ENCODE assay signal across 26 cellular contexts in genomic region chr16:7871371-7871770, GRCh38.
"Had no signal": no experiment of that assay in that cellular context is flagged by ENCODE, and none has a peak within 500 bp of the region (broad histone marks: within the 10 kb centered on the region; RNA-seq: fewer than 3 reads in every experiment).

No MANE protein-coding gene starts in this region.

- H3K27me3 ChIP-seq: colonic mucosa, esophagus muscularis mucosa, esophagus squamous epithelium, foreskin keratinocyte, gastrocnemius medialis, gastroesophageal sphincter had no signal

- FAIRE-seq: colon, endometrium, endothelial cell of umbilical vein, frontal cortex had no signal

- DNase-seq: colonic mucosa; cortex of kidney; dermis blood vessel endothelial cell; dorsolateral prefrontal cortex; effector CD4-positive, alpha-beta T cell; effector CD8-positive, alpha-beta T cell; effector memory CD4-positive, alpha-beta T cell; effector memory CD8-positive, alpha-beta T cell; endodermal cell; erythroblast; esophagus squamous epithelium; foreskin fibroblast; foreskin keratinocyte; foreskin melanocyte; gastrocnemius medialis; glutamatergic neuron; head of caudate nucleus had no signal

- H3K27ac ChIP-seq: colonic mucosa, coronary artery, dorsolateral prefrontal cortex, epithelial cell of prostate, esophagus muscularis mucosa, esophagus squamous epithelium, foreskin keratinocyte, gastrocnemius medialis, gastroesophageal sphincter had no signal

- H3K36me3 ChIP-seq: colonic mucosa, esophagus muscularis mucosa, esophagus squamous epithelium, gastrocnemius medialis, gastroesophageal sphincter had no signal

- ATAC-seq: effector memory CD8-positive, alpha-beta T cell; esophagus mucosa; foreskin keratinocyte; gastrocnemius medialis; gastroesophageal sphincter had no signal

- H3K4me3 ChIP-seq: colonic mucosa, coronary artery, dorsolateral prefrontal cortex, esophagus muscularis mucosa, esophagus squamous epithelium, gastrocnemius medialis, gastroesophageal sphincter had no signal

- H3K9me3 ChIP-seq: colonic mucosa, esophagus squamous epithelium, gastrocnemius medialis, gastroesophageal sphincter had no signal

- H3K4me1 ChIP-seq: colonic mucosa, esophagus muscularis mucosa, esophagus squamous epithelium, foreskin keratinocyte, gastrocnemius medialis, gastroesophageal sphincter had no signal
